ENCODE assay signal across 1 cellular context in the genomic region with DNA sequence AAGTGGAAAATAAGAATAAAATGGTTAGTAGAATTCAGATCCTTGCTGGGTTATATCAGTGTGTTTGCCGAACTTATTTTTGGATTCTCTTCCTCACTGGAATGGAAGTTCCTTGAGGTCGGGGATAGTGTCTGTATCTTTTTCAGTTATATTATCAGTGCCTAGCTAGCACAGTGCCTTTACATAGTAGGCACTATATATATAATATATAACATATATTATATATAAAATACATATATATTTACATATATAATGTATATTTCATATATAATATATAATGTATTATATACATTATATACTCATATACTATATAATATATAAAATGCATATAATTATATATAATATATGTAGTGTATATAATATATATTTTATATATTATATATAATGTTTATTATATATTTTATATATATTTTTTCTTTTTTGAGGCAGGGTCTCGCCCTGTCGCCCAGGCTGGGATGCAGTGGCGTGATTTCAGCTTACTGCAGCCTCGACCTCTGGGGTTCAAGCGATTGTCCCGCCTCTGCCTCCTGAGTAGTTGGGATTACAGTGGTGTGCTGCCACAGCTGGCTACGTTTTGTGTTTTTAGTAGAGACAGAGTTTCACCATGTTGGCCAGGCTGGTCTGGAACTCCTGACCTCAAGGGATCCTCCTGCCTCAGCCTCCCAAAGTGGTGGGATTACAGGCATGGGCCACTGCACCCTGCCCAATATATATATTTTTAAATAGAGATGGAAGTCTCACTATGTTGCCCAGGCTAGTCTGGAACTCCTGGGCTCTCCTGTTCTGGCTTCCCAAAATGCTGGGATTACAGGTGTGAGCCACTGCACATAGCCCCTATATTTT.
TF ChIP-seq lines count a peak whose summit lies in the region.

No MANE protein-coding gene starts in this region.

TF ChIP-seq in GM12878, 131 proteins besides CTCF, POLR2A, EP300 and RAD21:
- TF ChIP-seq KLF5 (IDR thresholded peaks at IDR 0.05; ENCODE audit: partially characterized antibody), result no peak
- TF ChIP-seq DPF2 (IDR thresholded peaks at IDR 0.05), result no peak
- TF ChIP-seq MYC (IDR thresholded peaks at IDR 0.05; ENCODE audit: insufficient read depth, insufficient read length, insufficient replicate concordance, low read length, severe bottlenecking), result no peak
- TF ChIP-seq SRF (IDR thresholded peaks at IDR 0.05; ENCODE audit: low read depth in 2 of 2, low read length in 2 of 2), result no peak
